Comparison of ENCODE assay signal across 9 cellular contexts in the genomic region with DNA sequence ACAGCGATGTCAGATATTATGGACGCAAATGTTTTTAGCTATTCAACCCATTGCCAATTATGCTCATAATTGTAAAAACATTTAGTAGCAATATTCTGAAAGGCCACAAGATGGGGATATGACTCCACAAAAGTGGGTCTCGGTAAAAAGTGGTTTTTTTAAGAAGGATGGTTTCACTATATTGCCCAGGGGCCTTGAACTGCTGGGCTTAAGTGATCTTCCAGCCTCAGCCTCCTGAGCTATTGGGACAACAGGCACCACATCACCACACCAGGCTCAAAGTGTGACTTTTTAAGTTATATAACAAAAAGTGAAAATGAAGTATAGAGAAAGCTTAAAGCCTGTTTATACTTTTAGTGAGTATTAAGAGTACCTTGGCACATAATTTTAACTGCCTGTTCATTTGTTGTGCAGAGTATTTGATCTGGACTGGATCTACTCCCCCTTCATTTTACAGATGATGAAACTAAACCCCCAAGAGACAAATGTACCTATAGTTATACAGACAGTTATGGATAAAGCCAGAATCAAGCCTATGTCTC. TPM values are rescaled to one million over a fixed set of nuclear protein-coding genes. Genes with fewer than 3 reads are reported as not detected.
A peak's percentile ranks its signal among the peaks of the same experiment; 100 is the strongest.
DNase-seq lines count a peak whose midpoint lies in the region; ATAC-seq and TF ChIP-seq lines count a peak whose summit lies in the region.
"Had no signal": no experiment of that assay in that cellular context is flagged by ENCODE, and none has a peak within 500 bp of the region (broad histone marks: within the 10 kb centered on the region; RNA-seq: fewer than 3 reads in every experiment).

No MANE protein-coding gene starts in this region.

- H3K27me3 ChIP-seq in foreskin keratinocyte: no peaks in the 10 kb centered on the region
- no peaks in the 10 kb centered on the region for H3K27me3 ChIP-seq in ovary
- H3K27me3 ChIP-seq: SJSA1 had no signal

- no peak for TF ChIP-seq EP300 in ovary (IDR thresholded peaks at IDR 0.05)

- no peak overlapping the region for H3K4me3 ChIP-seq in ovary
- H3K4me3 ChIP-seq: SJSA1 had no signal

- peaks cover 6% of the 10 kb centered on the region for H3K36me3 Mint-ChIP-seq in activated CD8-positive, alpha-beta T cell treated with anti-CD3 and anti-CD28 coated beads, Interleukin-2, amount 10 ng/mL, durations not matched to agents 7 days and 5 days (ENCODE audit: low read depth)

- POLR2A ChIA-PET in activated CD8-positive, alpha-beta T cell treated with anti-CD3 and anti-CD28 coated beads, Interleukin-2, amount 10 ng/mL, durations not matched to agents 7 days and 5 days (lab: Charles Lee): interaction anchor here (0.6 to 0.9 kb wide), 2 partner anchors 8 to 189 kb away, joined by 4 read pairs; no protein-coding TSS in a partner anchor

- peak overlapping the region; percentile 17 for H3K27ac Mint-ChIP-seq in activated CD8-positive, alpha-beta T cell treated with anti-CD3 and anti-CD28 coated beads, Interleukin-2, amount 10 ng/mL, durations not matched to agents 7 days and 5 days

- H3K4me1 Mint-ChIP-seq in activated CD8-positive, alpha-beta T cell treated with anti-CD3 and anti-CD28 coated beads, Interleukin-2, amount 10 ng/mL, durations not matched to agents 7 days and 5 days (ENCODE audit: low read depth): peaks cover 45% of the 10 kb centered on the region

- peak; percentile 69 for ATAC-seq in HG03025 (IDR thresholded peaks at IDR 0.05; ENCODE audit: low FRiP score, unreplicated experiment)
- ATAC-seq in activated CD8-positive, alpha-beta T cell treated with anti-CD3 and anti-CD28 coated beads, Interleukin-2, amount 10 ng/mL, durations not matched to agents 7 days and 5 days: peak; percentile 81
- peak; percentile 76 for ATAC-seq in foreskin keratinocyte

- H3K4me1 ChIP-seq in foreskin keratinocyte (peaks cover 5% of the 10 kb centered on the region), ovary (ENCODE audit: insufficient read depth) (peaks cover 2% of the 10 kb centered on the region)

- H3K27ac ChIP-seq in foreskin keratinocyte (no peak overlapping the region), ovary (peak overlapping the region in 1 of 2 donors; percentile 23)
- H3K27ac ChIP-seq: SJSA1 had no signal

- H3K27me3 Mint-ChIP-seq in activated CD8-positive, alpha-beta T cell treated with anti-CD3 and anti-CD28 coated beads, Interleukin-2, amount 10 ng/mL, durations not matched to agents 7 days and 5 days (ENCODE audit: low read depth): no peaks in the 10 kb centered on the region

- no peaks in the 10 kb centered on the region for H3K36me3 ChIP-seq in ovary

- 3 to 7% (median 4%) methylated on average over 3 of the region's 3 CpGs for WGBS in ovary, 3 donors

- DNase-seq in AML-193 (lab: John Stamatoyannopoulos, UW) (peak; percentile 84 to 91), NCI-H2171 treated with DMSO at 0.1 percent for 48 hours (lab: John Stamatoyannopoulos, UW) (peak; percentile 70), foreskin keratinocyte (peak in 1 of 2 donors; percentile 35), ovary (peak in 3 of 5 donors; percentile 12 to 32 (median 26)), cortex of kidney (lab: John Stamatoyannopoulos, UW) (no peak)
- DNase-seq in activated CD8-positive, alpha-beta T cell treated with anti-CD3 and anti-CD28 coated beads, Interleukin-2, amount 10 ng/mL, durations not matched to agents 7 days and 5 days: peak; percentile 53

- TF ChIP-seq CTCF in GM12874 (IDR thresholded peaks at IDR 0.05; ENCODE audit: insufficient read depth, low read depth, low read length) (peak; percentile 36; the same call in 1 of the 2 replicates), foreskin keratinocyte (conservative IDR thresholded peaks at IDR 0.05) (peak; percentile 81), ovary (IDR thresholded peaks at IDR 0.05) (peak; percentile 62 to 71 (median 63))

- H3K9me3 Mint-ChIP-seq in activated CD8-positive, alpha-beta T cell treated with anti-CD3 and anti-CD28 coated beads, Interleukin-2, amount 10 ng/mL, durations not matched to agents 7 days and 5 days (ENCODE audit: insufficient read depth): no peaks in the 10 kb centered on the region

- no peaks in the 10 kb centered on the region for H3K9me3 ChIP-seq in ovary
- H3K9me3 ChIP-seq: SJSA1 had no signal

- intact Hi-C loops in ovary (cut with DNase I): no loop called here

- CTCF ChIA-PET in activated CD8-positive, alpha-beta T cell treated with anti-CD3 and anti-CD28 coated beads, Interleukin-2, amount 10 ng/mL, durations not matched to agents 7 days and 5 days (lab: Charles Lee): interaction anchor here (0.7 to 3.6 kb wide), 36 partner anchors 9 to 720 kb away, joined by 3 to 86 read pairs (median 4); a partner anchor contains a TSS

- TF ChIP-seq POLR2A in ovary (IDR thresholded peaks at IDR 0.05): no peak

- H3K4me3 Mint-ChIP-seq in activated CD8-positive, alpha-beta T cell treated with anti-CD3 and anti-CD28 coated beads, Interleukin-2, amount 10 ng/mL, durations not matched to agents 7 days and 5 days: no peak overlapping the region

RNA-seq across cellular contexts. Expression of a gene that starts 9.4 kb away (rescaled TPM):
- total RNA-seq in activated CD8-positive, alpha-beta T cell treated with anti-CD3 and anti-CD28 coated beads, Interleukin-2, amount 10 ng/mL, durations not matched to agents 7 days and 5 days: 100 to 1,000 TPM; 108 to 116 TPM
- 192 and 215 TPM in 2 replicates for total RNA-seq in foreskin keratinocyte
- polyA plus RNA-seq in foreskin keratinocyte: 68.6 and 88.5 TPM in 2 replicates
- 100 to 1,000 TPM in 3 of 7 donors, 10 to 100 TPM in 4; 55.1 to 114 (median 99.5) TPM for total RNA-seq in ovary
- 10 to 100 TPM; 41.1 to 62.5 TPM for polyA plus RNA-seq in ovary

RNA-seq across cellular contexts. Expression of a gene that starts 10.2 kb away (rescaled TPM):
- total RNA-seq in activated CD8-positive, alpha-beta T cell treated with anti-CD3 and anti-CD28 coated beads, Interleukin-2, amount 10 ng/mL, durations not matched to agents 7 days and 5 days: 10 to 100 TPM; 37.1 to 39.8 TPM
- total RNA-seq in foreskin keratinocyte (32.5 and 35.0 TPM in 2 replicates), ovary (10 to 100 TPM; 16.6 to 55.3 (median 43.0) TPM)
- polyA plus RNA-seq in foreskin keratinocyte (8.5 and 10.9 TPM in 2 replicates), ovary (10 to 100 TPM in 1 of 2 donors, 1 to 10 TPM in 1; 9.3 to 34.7 TPM)

RNA-seq across cellular contexts. Expression of a gene that starts 40.2 kb away (rescaled TPM):
- total RNA-seq in activated CD8-positive, alpha-beta T cell treated with anti-CD3 and anti-CD28 coated beads, Interleukin-2, amount 10 ng/mL, durations not matched to agents 7 days and 5 days: 10 to 100 TPM; 16.3 to 18.0 TPM
- 7.1 and 7.9 TPM in 2 replicates for total RNA-seq in foreskin keratinocyte
- polyA plus RNA-seq in foreskin keratinocyte: 2.3 and 2.6 TPM in 2 replicates
- 10 to 100 TPM; 14.0 to 18.7 (median 16.2) TPM for total RNA-seq in ovary
- 1 to 10 TPM; 4.8 to 9.2 TPM for polyA plus RNA-seq in ovary
